In the genomic region with DNA sequence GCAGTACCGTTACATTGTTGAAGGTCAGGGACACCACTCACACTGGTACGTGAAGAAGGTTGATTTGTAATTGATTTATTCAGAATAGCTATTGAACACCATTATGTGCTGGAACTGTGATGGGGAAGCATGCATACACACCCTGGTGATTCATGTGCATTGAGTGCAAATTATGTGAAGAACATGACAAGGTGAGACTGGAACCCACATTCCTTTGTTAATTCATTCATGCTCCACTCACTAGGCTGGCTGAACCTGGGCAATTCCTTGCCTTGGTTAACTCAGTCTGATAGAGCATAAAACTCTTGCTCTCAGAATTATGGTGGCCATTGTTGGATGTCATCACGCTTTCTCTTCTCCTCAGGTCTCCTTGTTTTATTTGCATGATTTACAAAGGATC, we compare ENCODE assay signal across 20 cellular contexts.
"Had no signal": no experiment of that assay in that cellular context is flagged by ENCODE, and none has a peak within 500 bp of the region (broad histone marks: within the 10 kb centered on the region; RNA-seq: fewer than 3 reads in every experiment).

No MANE protein-coding gene starts in this region.

- H3K9ac ChIP-seq: SK-N-SH had no signal

- H3K4me3 ChIP-seq: MG63 had no signal

- DNase-seq: KBM-7, MG63, NCI-H1092, NCI-H1105 treated with DMSO at 0.1 percent for 48 hours, NCI-H1417 treated with DMSO at 0.1 percent for 48 hours, NCI-H146, NCI-H1694 treated with DMSO at 0.1 percent for 48 hours, NCI-H2029, NCI-H2081 treated with DMSO at 0.1 percent for 48 hours, NCI-H2171, NCI-H226, NCI-H446, NCI-H510A, NCI-H524 treated with DMSO at 0.1 percent for 48 hours, NCI-H69, NCI-H774, RPMI8226, SHP77, SK-N-SH, SW 1271 had no signal

- H3K9me3 ChIP-seq: MG63, SK-N-SH had no signal

- H3K36me3 ChIP-seq: MG63 had no signal

- H3K27me3 ChIP-seq: MG63 had no signal
